15 cellular contexts compared by ENCODE assay signal in genomic region chr11:1400168-1401000, GRCh38. TPM values are rescaled to one million over a fixed set of nuclear protein-coding genes. Genes with fewer than 3 reads are reported as not detected.
A peak's percentile ranks its signal among the peaks of the same experiment; 100 is the strongest.
DNase-seq lines count a peak whose midpoint lies in the region; ATAC-seq and TF ChIP-seq lines count a peak whose summit lies in the region.
"Had no signal": no experiment of that assay in that cellular context is flagged by ENCODE, and none has a peak within 500 bp of the region (broad histone marks: within the 10 kb centered on the region; RNA-seq: fewer than 3 reads in every experiment).

No MANE protein-coding gene starts in this region.

- H3K9me3 ChIP-seq in right atrium auricular region (no peaks in the 10 kb centered on the region), right cardiac atrium (ENCODE audit: control insufficient read depth, low read length) (no peaks in the 10 kb centered on the region)
- H3K9me3 ChIP-seq: BLaER1 treated with 17β-estradiol and CSF1 and Interleukin-3, amounts not matched to agents 10 nM and 100 nM; HAP-1 had no signal

- peaks cover 0 to 4% of the 10 kb centered on the region in 2 donors for H3K4me1 ChIP-seq in right atrium auricular region
- H3K4me1 ChIP-seq in right cardiac atrium (ENCODE audit: control insufficient read depth, insufficient read depth, low read length): no peaks in the 10 kb centered on the region
- H3K4me1 ChIP-seq: HAP-1 had no signal

- no peak for ATAC-seq in Right ventricle myocardium superior (ENCODE audit: poor library complexity)
- ATAC-seq in right cardiac atrium: no peak
- ATAC-seq in GM18520 (IDR thresholded peaks at IDR 0.05; ENCODE audit: unreplicated experiment): no peak
- ATAC-seq: GM12878 had no signal

- WGBS in right cardiac atrium: 71% methylated on average over 30 of the region's 30 CpGs

- H3K4me3 ChIP-seq in right atrium auricular region: no peak overlapping the region
- H3K4me3 ChIP-seq in right cardiac atrium (ENCODE audit: low read length): no peak overlapping the region
- H3K4me3 ChIP-seq: BLaER1 treated with 17β-estradiol and CSF1 and Interleukin-3, amounts not matched to agents 10 nM and 100 nM; GM12878; HAP-1 had no signal

- H3K27me3 ChIP-seq in right atrium auricular region (no peaks in the 10 kb centered on the region), right cardiac atrium (ENCODE audit: control insufficient read depth, insufficient read depth) (no peaks in the 10 kb centered on the region)

- DNase-seq in Right ventricle myocardium superior (peak; percentile 33), right atrium auricular region (ENCODE audit: low spot score) (no peak), cerebellar cortex (ENCODE audit: low spot score) (peak; percentile 29), right cardiac atrium (peak; percentile 13 to 46 (median 44)), NCI-H524 treated with DMSO at 0.1 percent for 48 hours (lab: John Stamatoyannopoulos, UW) (no peak)
- DNase-seq: ACHN; Calu3; CD4-positive, alpha-beta T cell; DMS 273 treated with DMSO at 0.1 percent for 48 hours; GOT3 had no signal

- TF ChIP-seq CTCF in right atrium auricular region (IDR thresholded peaks at IDR 0.05): no peak

- no peaks in the 10 kb centered on the region for H3K36me3 ChIP-seq in right atrium auricular region
- H3K36me3 ChIP-seq: BLaER1 treated with 17β-estradiol and CSF1 and Interleukin-3, amounts not matched to agents 10 nM and 100 nM; HAP-1 had no signal

- no peak overlapping the region for H3K27ac ChIP-seq in right atrium auricular region
- H3K27ac ChIP-seq in right cardiac atrium (ENCODE audit: low read length): no peak overlapping the region
- peak overlapping the region; percentile 45 for H3K27ac ChIP-seq in temporal lobe (ENCODE audit: low read depth, low read length)
- H3K27ac ChIP-seq: BLaER1 treated with 17β-estradiol and CSF1 and Interleukin-3, amounts not matched to agents 10 nM and 100 nM had no signal

- intact Hi-C loops in Right ventricle myocardium superior (cut with DNase I) (no loop called here), right cardiac atrium (cut with DNase I) (no loop called here)

RNA-seq across cellular contexts. Expression of gene BRSK2, which starts 10.7 kb away (rescaled TPM):
- total RNA-seq in Right ventricle myocardium superior (0.67 TPM), right atrium auricular region (under 1 TPM; 0.19 to 0.51 TPM), right cardiac atrium (1 to 10 TPM in 2 of 4 donors, under 1 TPM in 2; 0.61 to 2.3 (median 1.4) TPM), temporal lobe (31.7 TPM)
- polyA plus RNA-seq in right cardiac atrium: 2.3 TPM
- polyA plus RNA-seq: GM12878 had no signal

Comparison
In these comparisons a context has a peak if more than half of its experiments do, and no peak if none do; other contexts are left out.
1. DNase-seq: peak in Right ventricle myocardium superior (single experiment), cerebellar cortex (single experiment) and right cardiac atrium (3 of 3); none in right atrium auricular region (single experiment) and NCI-H524 treated with DMSO at 0.1 percent for 48 hours (single experiment).